Comparison of ENCODE assay signal across 20 cellular contexts in genomic region chr17:81921531-81921862, GRCh38.
"Had no signal": no experiment of that assay in that cellular context is flagged by ENCODE, and none has a peak within 500 bp of the region (broad histone marks: within the 10 kb centered on the region; RNA-seq: fewer than 3 reads in every experiment).

No MANE protein-coding gene starts in this region.

- H3K27ac Mint-ChIP-seq: activated CD8-positive, alpha-beta T cell treated with anti-CD3 and anti-CD28 coated beads, Interleukin-2, amount 10 ng/mL, durations not matched to agents 7 days and 5 days; activated naive CD4-positive, alpha-beta T cell treated with anti-CD3 and anti-CD28 coated beads, Interleukin-2, amount 50 U/mL, for 24 hours; stimulated activated memory B cell treated with anti-CD40 and anti-IgM and Interleukin-4, amounts not matched to agents 10 μg/mL and 1 μg/mL and 100 μg/mL, for 72 hours had no signal

- H3K27ac ChIP-seq: adrenal gland, lower lobe of right lung, pancreas, uterus had no signal

- H3K27me3 ChIP-seq: adrenal gland, heart left ventricle, pancreas, uterus had no signal

- H3K9me3 Mint-ChIP-seq: activated CD4-positive, alpha-beta T cell treated with anti-CD3 and anti-CD28 coated beads, Interleukin-2, amount 10 ng/mL, durations not matched to agents 24 days and 14 days; activated naive CD4-positive, alpha-beta T cell treated with anti-CD3 and anti-CD28 coated beads, Interleukin-2, amount 50 U/mL, for 24 hours; stimulated activated memory B cell treated with anti-CD40 and anti-IgM and Interleukin-4, amounts not matched to agents 10 μg/mL and 1 μg/mL and 100 μg/mL, for 72 hours; T-helper 2 cell treated with Interferon-gamma antibody and Interleukin-4, amounts not matched to agents 5 μg/mL and 100 μg/mL, for 36 hours had no signal

- H3K36me3 ChIP-seq: uterus had no signal

- DNase-seq: activated CD4-positive, alpha-beta T cell treated with anti-CD3 and anti-CD28 coated beads, Interleukin-2, amount 10 ng/mL, durations not matched to agents 24 days and 14 days; activated CD4-positive, CD25-positive, alpha-beta regulatory T cell; activated CD8-positive, alpha-beta memory T cell treated with anti-CD3 and anti-CD28 coated beads, Interleukin-2, amount 50 U/mL, for 4 hours; activated CD8-positive, alpha-beta T cell treated with anti-CD3 and anti-CD28 coated beads, Interleukin-2, amount 10 ng/mL, durations not matched to agents 7 days and 5 days; activated effector memory CD4-positive, alpha-beta T cell treated with anti-CD3 and anti-CD28 coated beads, Interleukin-2, amount 50 U/mL, for 16 hours; activated T-cell treated with anti-CD3 and anti-CD28 coated beads, Interleukin-2, amount 50 U/mL, for 48 hours; adrenal gland; central memory CD4-positive, alpha-beta T cell; effector CD4-positive, alpha-beta T cell; foreskin melanocyte; heart left ventricle; left colon; lower lobe of right lung; midbrain; uterus had no signal

- H3K9me3 ChIP-seq: adrenal gland, heart left ventricle, lower lobe of right lung, pancreas, uterus had no signal

- ATAC-seq: activated CD8-positive, alpha-beta T cell treated with anti-CD3 and anti-CD28 coated beads, Interleukin-2, amount 10 ng/mL, durations not matched to agents 7 days and 5 days; heart left ventricle; left colon; lower lobe of right lung; pancreas; stimulated activated memory B cell treated with anti-CD40 and anti-IgM and Interleukin-4, amounts not matched to agents 10 μg/mL and 1 μg/mL and 100 μg/mL, for 72 hours had no signal

- H3K36me3 Mint-ChIP-seq: activated naive CD4-positive, alpha-beta T cell treated with anti-CD3 and anti-CD28 coated beads, Interleukin-2, amount 50 U/mL, for 24 hours had no signal

- H3K4me3 ChIP-seq: adrenal gland, coronary artery, pancreas, uterus had no signal

- H3K27me3 Mint-ChIP-seq: activated CD4-positive, alpha-beta T cell treated with anti-CD3 and anti-CD28 coated beads, Interleukin-2, amount 10 ng/mL, durations not matched to agents 24 days and 14 days; activated naive CD4-positive, alpha-beta T cell treated with anti-CD3 and anti-CD28 coated beads, Interleukin-2, amount 50 U/mL, for 24 hours; stimulated activated memory B cell treated with anti-CD40 and anti-IgM and Interleukin-4, amounts not matched to agents 10 μg/mL and 1 μg/mL and 100 μg/mL, for 72 hours had no signal

- H3K4me3 Mint-ChIP-seq: activated CD4-positive, alpha-beta T cell treated with anti-CD3 and anti-CD28 coated beads, Interleukin-2, amount 10 ng/mL, durations not matched to agents 24 days and 14 days; activated CD8-positive, alpha-beta T cell treated with anti-CD3 and anti-CD28 coated beads, Interleukin-2, amount 10 ng/mL, durations not matched to agents 7 days and 5 days; activated naive CD4-positive, alpha-beta T cell treated with anti-CD3 and anti-CD28 coated beads, Interleukin-2, amount 50 U/mL, for 24 hours; stimulated activated memory B cell treated with anti-CD40 and anti-IgM and Interleukin-4, amounts not matched to agents 10 μg/mL and 1 μg/mL and 100 μg/mL, for 72 hours; T-helper 2 cell treated with Interferon-gamma antibody and Interleukin-4, amounts not matched to agents 5 μg/mL and 100 μg/mL, for 36 hours had no signal
